ENCODE assay signal across 11 cellular contexts in genomic region chr10:541750-542371, GRCh38.
DNase-seq lines count a peak whose midpoint lies in the region; ATAC-seq and TF ChIP-seq lines count a peak whose summit lies in the region.
"Had no signal": no experiment of that assay in that cellular context is flagged by ENCODE, and none has a peak within 500 bp of the region (broad histone marks: within the 10 kb centered on the region; RNA-seq: fewer than 3 reads in every experiment).

No MANE protein-coding gene starts in this region.

- peaks cover 8% of the 10 kb centered on the region for H3K4me1 Mint-ChIP-seq in activated naive CD4-positive, alpha-beta T cell treated with anti-CD3 and anti-CD28 coated beads, Interleukin-2, amount 50 U/mL, for 24 hours
- H3K4me1 Mint-ChIP-seq in activated CD8-positive, alpha-beta T cell treated with anti-CD3 and anti-CD28 coated beads, Interleukin-2, amount 10 ng/mL, durations not matched to agents 7 days and 5 days (ENCODE audit: low read depth) = no peaks in the 10 kb centered on the region
- peaks cover 5% of the 10 kb centered on the region for H3K4me1 Mint-ChIP-seq in activated CD4-positive, alpha-beta memory T cell treated with anti-CD3 and anti-CD28 coated beads, Interleukin-2, amount 10 ng/mL, durations not matched to agents 7 days and 5 days

- POLR2A ChIA-PET in activated CD8-positive, alpha-beta T cell treated with anti-CD3 and anti-CD28 coated beads, Interleukin-2, amount 10 ng/mL, durations not matched to agents 7 days and 5 days (lab: Charles Lee) = no interaction called here
- POLR2A ChIA-PET in activated CD4-positive, alpha-beta memory T cell treated with anti-CD3 and anti-CD28 coated beads, Interleukin-2, amount 10 ng/mL, durations not matched to agents 7 days and 5 days (lab: Charles Lee) = no interaction called here

- CTCF ChIA-PET in activated CD8-positive, alpha-beta T cell treated with anti-CD3 and anti-CD28 coated beads, Interleukin-2, amount 10 ng/mL, durations not matched to agents 7 days and 5 days (lab: Charles Lee) = no interaction called here
- CTCF ChIA-PET in activated CD4-positive, alpha-beta memory T cell treated with anti-CD3 and anti-CD28 coated beads, Interleukin-2, amount 10 ng/mL, durations not matched to agents 7 days and 5 days (lab: Charles Lee) = no interaction called here

- H3K27me3 Mint-ChIP-seq in activated naive CD4-positive, alpha-beta T cell treated with anti-CD3 and anti-CD28 coated beads, Interleukin-2, amount 50 U/mL, for 24 hours = peaks cover 22% of the 10 kb centered on the region
- peaks cover 36% of the 10 kb centered on the region for H3K27me3 Mint-ChIP-seq in activated CD8-positive, alpha-beta T cell treated with anti-CD3 and anti-CD28 coated beads, Interleukin-2, amount 10 ng/mL, durations not matched to agents 7 days and 5 days (ENCODE audit: low read depth)
- peaks cover 38% of the 10 kb centered on the region for H3K27me3 Mint-ChIP-seq in activated CD4-positive, alpha-beta memory T cell treated with anti-CD3 and anti-CD28 coated beads, Interleukin-2, amount 10 ng/mL, durations not matched to agents 7 days and 5 days

- H3K4me3 Mint-ChIP-seq in activated naive CD4-positive, alpha-beta T cell treated with anti-CD3 and anti-CD28 coated beads, Interleukin-2, amount 50 U/mL, for 24 hours = no peak overlapping the region
- no peak overlapping the region for H3K4me3 Mint-ChIP-seq in activated CD8-positive, alpha-beta T cell treated with anti-CD3 and anti-CD28 coated beads, Interleukin-2, amount 10 ng/mL, durations not matched to agents 7 days and 5 days
- H3K4me3 Mint-ChIP-seq in activated CD4-positive, alpha-beta memory T cell treated with anti-CD3 and anti-CD28 coated beads, Interleukin-2, amount 10 ng/mL, durations not matched to agents 7 days and 5 days = no peak overlapping the region

- no peak overlapping the region for H3K27ac ChIP-seq in coronary artery
- H3K27ac ChIP-seq: esophagus squamous epithelium had no signal

- H3K36me3 Mint-ChIP-seq in activated naive CD4-positive, alpha-beta T cell treated with anti-CD3 and anti-CD28 coated beads, Interleukin-2, amount 50 U/mL, for 24 hours = no peaks in the 10 kb centered on the region
- no peaks in the 10 kb centered on the region for H3K36me3 Mint-ChIP-seq in activated CD8-positive, alpha-beta T cell treated with anti-CD3 and anti-CD28 coated beads, Interleukin-2, amount 10 ng/mL, durations not matched to agents 7 days and 5 days (ENCODE audit: low read depth)
- no peaks in the 10 kb centered on the region for H3K36me3 Mint-ChIP-seq in activated CD4-positive, alpha-beta memory T cell treated with anti-CD3 and anti-CD28 coated beads, Interleukin-2, amount 10 ng/mL, durations not matched to agents 7 days and 5 days (ENCODE audit: low read depth)

- peak overlapping the region; percentile 83 for H3K27ac Mint-ChIP-seq in activated naive CD4-positive, alpha-beta T cell treated with anti-CD3 and anti-CD28 coated beads, Interleukin-2, amount 50 U/mL, for 24 hours
- H3K27ac Mint-ChIP-seq in activated CD8-positive, alpha-beta T cell treated with anti-CD3 and anti-CD28 coated beads, Interleukin-2, amount 10 ng/mL, durations not matched to agents 7 days and 5 days = no peak overlapping the region
- H3K27ac Mint-ChIP-seq in activated CD4-positive, alpha-beta memory T cell treated with anti-CD3 and anti-CD28 coated beads, Interleukin-2, amount 10 ng/mL, durations not matched to agents 7 days and 5 days = no peak overlapping the region

- DNase-seq in activated naive CD4-positive, alpha-beta T cell treated with anti-CD3 and anti-CD28 coated beads, Interleukin-2, amount 50 U/mL, for 16 hours = no peak
- DNase-seq in NCI-H2171 treated with DMSO at 0.1 percent for 48 hours (lab: John Stamatoyannopoulos, UW) = peak; percentile 89
- DNase-seq in cardiac septum (ENCODE audit: low spot score) = peak; percentile 44
- no peak for DNase-seq in superior temporal gyrus (ENCODE audit: extremely low spot score)
- DNase-seq in activated CD8-positive, alpha-beta T cell treated with anti-CD3 and anti-CD28 coated beads, Interleukin-2, amount 10 ng/mL, durations not matched to agents 7 days and 5 days = no peak
- no peak for DNase-seq in activated CD4-positive, alpha-beta memory T cell treated with anti-CD3 and anti-CD28 coated beads, Interleukin-2, amount 10 ng/mL, durations not matched to agents 7 days and 5 days
- DNase-seq in coronary artery (ENCODE audit: low spot score) = no peak
- DNase-seq: esophagus squamous epithelium, NCI-H1694 treated with DMSO at 0.1 percent for 48 hours, occipital lobe had no signal

- ATAC-seq in activated CD8-positive, alpha-beta T cell treated with anti-CD3 and anti-CD28 coated beads, Interleukin-2, amount 10 ng/mL, durations not matched to agents 7 days and 5 days = no peak

- TF ChIP-seq CTCF in coronary artery (IDR thresholded peaks at IDR 0.05) = no peak

- H3K4me3 ChIP-seq in coronary artery = no peak overlapping the region
- H3K4me3 ChIP-seq: esophagus squamous epithelium had no signal

- H3K9me3 Mint-ChIP-seq in activated naive CD4-positive, alpha-beta T cell treated with anti-CD3 and anti-CD28 coated beads, Interleukin-2, amount 50 U/mL, for 24 hours = no peaks in the 10 kb centered on the region
- H3K9me3 Mint-ChIP-seq in activated CD8-positive, alpha-beta T cell treated with anti-CD3 and anti-CD28 coated beads, Interleukin-2, amount 10 ng/mL, durations not matched to agents 7 days and 5 days (ENCODE audit: insufficient read depth) = no peaks in the 10 kb centered on the region
- no peaks in the 10 kb centered on the region for H3K9me3 Mint-ChIP-seq in activated CD4-positive, alpha-beta memory T cell treated with anti-CD3 and anti-CD28 coated beads, Interleukin-2, amount 10 ng/mL, durations not matched to agents 7 days and 5 days

- intact Hi-C loops in cardiac septum (cut with DNase I) = no loop called here

Comparison
In these comparisons a context has a peak if more than half of its experiments do, and no peak if none do; other contexts are left out.
1. DNase-seq: peak in NCI-H2171 treated with DMSO at 0.1 percent for 48 hours (single experiment) and cardiac septum (single experiment); none in activated naive CD4-positive, alpha-beta T cell treated with anti-CD3 and anti-CD28 coated beads, Interleukin-2, amount 50 U/mL, for 16 hours (single experiment), superior temporal gyrus (single experiment), activated CD8-positive, alpha-beta T cell treated with anti-CD3 and anti-CD28 coated beads, Interleukin-2, amount 10 ng/mL, durations not matched to agents 7 days and 5 days (single experiment), activated CD4-positive, alpha-beta memory T cell treated with anti-CD3 and anti-CD28 coated beads, Interleukin-2, amount 10 ng/mL, durations not matched to agents 7 days and 5 days (single experiment) and coronary artery (single experiment).